1 cellular context compared by ENCODE assay signal in genomic region chr5:150159741-150160179, GRCh38.
TF ChIP-seq lines count a peak whose summit lies in the region.

No MANE protein-coding gene starts in this region.

TF ChIP-seq in IMR-90, 13 proteins besides CTCF, POLR2A, EP300 and RAD21 (continued from another document):
- TF ChIP-seq SMC3 (IDR thresholded peaks at IDR 0.05; ENCODE audit: low read depth, low read length): no peak
- no peak for TF ChIP-seq ELK1 (IDR thresholded peaks at IDR 0.05; ENCODE audit: borderline replicate concordance, low read depth, low read length)
- peak; percentile 85 for TF ChIP-seq CEBPB (IDR thresholded peaks at IDR 0.05; ENCODE audit: low read depth, low read length)
- TF ChIP-seq MAFK (IDR thresholded peaks at IDR 0.05; ENCODE audit: low read depth, low read length): no peak
- no peak for TF ChIP-seq CHD1 (IDR thresholded peaks at IDR 0.05; ENCODE audit: low read depth, low read length)
- no peak for TF ChIP-seq RFX5 (IDR thresholded peaks at IDR 0.05; ENCODE audit: low read depth, low read length)
- TF ChIP-seq NFE2L2 (IDR thresholded peaks at IDR 0.05; ENCODE audit: low read depth, low read length): no peak
- 0 out of 2 replicates have a peak, but pooled peaks have one; percentile 10 for TF ChIP-seq FOS (IDR thresholded peaks at IDR 0.05; ENCODE audit: low read depth, low read length)
- no peak for TF ChIP-seq MXI1 (IDR thresholded peaks at IDR 0.05; ENCODE audit: borderline replicate concordance, low read depth, low read length)
- 0 out of 2 replicates have a peak, but pooled peaks have one; percentile 4 for TF ChIP-seq BHLHE40 (IDR thresholded peaks at IDR 0.05; ENCODE audit: low read depth, low read length)
- TF ChIP-seq RCOR1 (IDR thresholded peaks at IDR 0.05; ENCODE audit: insufficient replicate concordance, low read length): peak; percentile 17
